Comparison of ENCODE assay signal across 22 cellular contexts in the genomic region with DNA sequence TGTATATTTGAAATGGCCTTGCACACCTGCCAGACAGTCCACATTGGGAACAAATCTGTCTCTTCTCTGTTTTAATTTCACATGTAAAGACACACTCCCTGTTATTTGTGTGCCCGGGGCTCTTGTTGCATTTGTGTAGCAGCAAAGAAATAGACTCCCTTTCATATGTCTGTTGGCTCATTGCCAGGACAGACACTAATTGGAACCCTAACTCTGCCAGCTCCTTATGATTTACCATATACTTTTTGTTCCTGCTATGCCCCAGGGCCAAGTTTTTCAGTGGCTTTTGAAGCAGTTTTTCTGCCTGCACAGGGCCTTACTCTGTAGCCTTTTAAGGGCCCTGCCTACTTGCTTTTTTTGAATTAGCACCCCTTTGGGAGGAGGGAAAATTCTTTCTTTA.
DNase-seq lines count a peak whose midpoint lies in the region; ATAC-seq and TF ChIP-seq lines count a peak whose summit lies in the region.
"Had no signal": no experiment of that assay in that cellular context is flagged by ENCODE, and none has a peak within 500 bp of the region (broad histone marks: within the 10 kb centered on the region; RNA-seq: fewer than 3 reads in every experiment).

No MANE protein-coding gene starts in this region.

- H3K4me1 ChIP-seq in OCI-LY7 (ENCODE audit: insufficient read depth, low read length, poor library complexity, severe bottlenecking), result no peaks in the 10 kb centered on the region

- no peak for ATAC-seq in stimulated activated naive CD8-positive, alpha-beta T cell treated with anti-CD3 and anti-CD28 coated beads, Interleukin-15, Interleukin-2, amounts not matched to agents 100 U/mL and 50 U/mL, for 24 hours
- ATAC-seq: CD8-positive, alpha-beta T cell; HCT116; Panc1 had no signal

- peaks cover 14% of the 10 kb centered on the region for H3K4me1 Mint-ChIP-seq in mesothelial cell of epicardium

- H4K20me1 ChIP-seq in OCI-LY7 (ENCODE audit: insufficient read depth, low read length), result no peaks in the 10 kb centered on the region

- no peak overlapping the region for H3K4me2 ChIP-seq in OCI-LY7 (ENCODE audit: low read length)

- H3K27ac ChIP-seq in OCI-LY7 (ENCODE audit: low read depth, low read length, poor library complexity, severe bottlenecking), result no peak overlapping the region

- H2AFZ ChIP-seq in OCI-LY7 (ENCODE audit: low read length), result no peak overlapping the region

- no peak overlapping the region for H3K4me3 ChIP-seq in OCI-LY7 (ENCODE audit: low read depth, low read length, poor library complexity, severe bottlenecking)

- DNase-seq in NCI-H1105 treated with DMSO at 0.1 percent for 48 hours (lab: John Stamatoyannopoulos, UW) (peak; percentile 39), NCI-H1105 (lab: John Stamatoyannopoulos, UW) (no peak), NCI-H2081 (lab: John Stamatoyannopoulos, UW) (peak; percentile 55 to 64), NCI-H69 (lab: John Stamatoyannopoulos, UW) (peak; percentile 97), mesothelial cell of epicardium (ENCODE audit: low spot score in 2 of 2, unreplicated experiment in 2 of 2) (no peak), OCI-LY7 (ENCODE audit: low spot score) (no peak)
- no peak for DNase-seq in stimulated activated naive CD8-positive, alpha-beta T cell treated with anti-CD3 and anti-CD28 coated beads, Interleukin-15, Interleukin-2, amounts not matched to agents 100 U/mL and 50 U/mL, for 24 hours
- DNase-seq: 8988T; AML-193; C1 segment of cervical spinal cord; CD8-positive, alpha-beta T cell; EL; GF-D8; Kasumi-1; NCI-H1694 treated with DMSO at 0.1 percent for 48 hours; NCI-H226; NCI-H526 treated with DMSO at 0.1 percent for 48 hours; NK-92 treated with Interleukin-12 subunit alpha and Interleukin-12 subunit beta, amount 100 ng/mL, for 24 hours; SIG-M5; T-helper 1 cell had no signal

- POLR2A ChIA-PET in OCI-LY7 (lab: Charles Lee), result no interaction called here

- no peaks in the 10 kb centered on the region for H3K79me2 ChIP-seq in OCI-LY7 (ENCODE audit: insufficient read depth, low read depth, low read length)

- intact Hi-C loops in OCI-LY7 (cut with micrococcal nuclease; ENCODE audit: unreplicated experiment), result no loop called here

- TF ChIP-seq CTCF in mesothelial cell of epicardium (IDR thresholded peaks at IDR 0.05; ENCODE audit: unreplicated experiment), result no peak
- TF ChIP-seq CTCF in OCI-LY7 (conservative IDR thresholded peaks at IDR 0.05; ENCODE audit: low read length), result no peak

- H3K4me3 Mint-ChIP-seq in mesothelial cell of epicardium, result no peak overlapping the region
- H3K4me3 Mint-ChIP-seq: CD8-positive, alpha-beta T cell had no signal

- peaks cover 29% of the 10 kb centered on the region for H3K9me3 Mint-ChIP-seq in mesothelial cell of epicardium

- peaks cover 12% of the 10 kb centered on the region for H3K36me3 Mint-ChIP-seq in mesothelial cell of epicardium
- H3K36me3 Mint-ChIP-seq: CD8-positive, alpha-beta T cell had no signal

- H3K27ac Mint-ChIP-seq in mesothelial cell of epicardium, result peak overlapping the region; percentile 20
- H3K27ac Mint-ChIP-seq: CD8-positive, alpha-beta T cell had no signal

- no peaks in the 10 kb centered on the region for H3K9me2 ChIP-seq in OCI-LY7 (ENCODE audit: insufficient read depth, low read length)

- no TSS peak for BruUV-seq in OCI-LY7 (replicated peaks; lab: Mats Ljungman, UMichigan)

- CTCF ChIA-PET in OCI-LY7 (lab: Charles Lee; ENCODE audit: unreplicated experiment), result no interaction called here

- H3K27me3 Mint-ChIP-seq in mesothelial cell of epicardium (ENCODE audit: low read depth), result no peaks in the 10 kb centered on the region

- H3K36me3 ChIP-seq in OCI-LY7 (ENCODE audit: insufficient read depth, low read length), result no peaks in the 10 kb centered on the region

- peaks cover 31% of the 10 kb centered on the region for H3K9me3 ChIP-seq in OCI-LY7 (ENCODE audit: low read length)

Comparison
In these comparisons a context has a peak if more than half of its experiments do, and no peak if none do; other contexts are left out.
1. DNase-seq: peak in NCI-H1105 treated with DMSO at 0.1 percent for 48 hours (single experiment), NCI-H2081 (2 of 2) and NCI-H69 (single experiment); none in NCI-H1105 (single experiment), mesothelial cell of epicardium (0 of 2), OCI-LY7 (single experiment) and stimulated activated naive CD8-positive, alpha-beta T cell treated with anti-CD3 and anti-CD28 coated beads, Interleukin-15, Interleukin-2, amounts not matched to agents 100 U/mL and 50 U/mL, for 24 hours (single experiment).